Comparison of ENCODE assay signal across 12 cellular contexts in genomic region chr6:163860194-163861081, GRCh38.
A peak's percentile ranks its signal among the peaks of the same experiment; 100 is the strongest.
DNase-seq lines count a peak whose midpoint lies in the region; ATAC-seq and TF ChIP-seq lines count a peak whose summit lies in the region.
"Had no signal": no experiment of that assay in that cellular context is flagged by ENCODE, and none has a peak within 500 bp of the region (broad histone marks: within the 10 kb centered on the region; RNA-seq: fewer than 3 reads in every experiment).

No MANE protein-coding gene starts in this region.

- no peaks in the 10 kb centered on the region for H3K9me3 Mint-ChIP-seq in activated naive CD4-positive, alpha-beta T cell treated with anti-CD3 and anti-CD28 coated beads for 36 hours
- H3K9me3 Mint-ChIP-seq: activated naive CD4-positive, alpha-beta T cell treated with anti-CD3 and anti-CD28 coated beads, Interleukin-2, amount 50 U/mL, for 24 hours had no signal

- H3K4me3 Mint-ChIP-seq in activated naive CD4-positive, alpha-beta T cell treated with anti-CD3 and anti-CD28 coated beads for 36 hours: no peak overlapping the region
- H3K4me3 Mint-ChIP-seq: activated naive CD4-positive, alpha-beta T cell treated with anti-CD3 and anti-CD28 coated beads, Interleukin-2, amount 50 U/mL, for 24 hours had no signal

- no peaks in the 10 kb centered on the region for H3K4me1 ChIP-seq in fibroblast of lung (ENCODE audit: control insufficient read depth, extremely low read depth, insufficient read depth, low read length)

- peaks cover 26% of the 10 kb centered on the region for H3K27me3 Mint-ChIP-seq in activated naive CD4-positive, alpha-beta T cell treated with anti-CD3 and anti-CD28 coated beads for 36 hours (ENCODE audit: low read depth)

- intact Hi-C loops in activated naive CD4-positive, alpha-beta T cell treated with anti-CD3 and anti-CD28 coated beads for 36 hours (cut with micrococcal nuclease): no loop called here

- CTCF ChIA-PET in activated naive CD4-positive, alpha-beta T cell treated with anti-CD3 and anti-CD28 coated beads for 36 hours (lab: Charles Lee): no interaction called here

- H3K9ac ChIP-seq in fibroblast of lung (ENCODE audit: insufficient read depth, low read length): peak overlapping the region; percentile 1

- peak; percentile 54 for DNase-seq in ELR (ENCODE audit: low read depth)
- DNase-seq in RPMI7951 (ENCODE audit: low read depth): peak; percentile 22
- DNase-seq in fibroblast of lung (ENCODE audit: low read depth in 2 of 2): peak; percentile 77 to 78
- no peak for DNase-seq in omental fat pad (ENCODE audit: low spot score)
- no peak for DNase-seq in germinal center (ENCODE audit: low spot score)
- no peak for DNase-seq in activated naive CD4-positive, alpha-beta T cell treated with anti-CD3 and anti-CD28 coated beads for 36 hours
- no peak for DNase-seq in mesenteric fat pad (ENCODE audit: low spot score)
- DNase-seq: DND-41, naive B cell had no signal

- no peaks in the 10 kb centered on the region for H3K36me3 Mint-ChIP-seq in activated naive CD4-positive, alpha-beta T cell treated with anti-CD3 and anti-CD28 coated beads for 36 hours (ENCODE audit: low read depth)
- H3K36me3 Mint-ChIP-seq: activated naive CD4-positive, alpha-beta T cell treated with anti-CD3 and anti-CD28 coated beads, Interleukin-2, amount 50 U/mL, for 24 hours; naive B cell had no signal

- no peak overlapping the region for H3K27ac Mint-ChIP-seq in activated naive CD4-positive, alpha-beta T cell treated with anti-CD3 and anti-CD28 coated beads for 36 hours
- H3K27ac Mint-ChIP-seq: activated naive CD4-positive, alpha-beta T cell treated with anti-CD3 and anti-CD28 coated beads, Interleukin-2, amount 50 U/mL, for 24 hours; naive B cell had no signal

- H3K4me2 ChIP-seq in fibroblast of lung (ENCODE audit: extremely low read depth, insufficient read depth, low read length): peak overlapping the region; percentile 53

- ATAC-seq in omental fat pad (ENCODE audit: low FRiP score) (peak; percentile 67), HG02884 (IDR thresholded peaks at IDR 0.05; ENCODE audit: unreplicated experiment) (no peak)
- ATAC-seq: activated CD4-positive, CD25-positive, alpha-beta regulatory T cell treated with anti-CD3 and anti-CD28 coated beads, Interleukin-2, amount 50 U/mL, for 24 hours had no signal

- H3K27ac ChIP-seq in fibroblast of lung (ENCODE audit: insufficient read depth, low read length): peak overlapping the region; percentile 83

- H2AFZ ChIP-seq in fibroblast of lung (ENCODE audit: low read length): peak overlapping the region; percentile 39

- H3K4me1 Mint-ChIP-seq in activated naive CD4-positive, alpha-beta T cell treated with anti-CD3 and anti-CD28 coated beads for 36 hours (ENCODE audit: low read depth): no peaks in the 10 kb centered on the region
- H3K4me1 Mint-ChIP-seq: activated naive CD4-positive, alpha-beta T cell treated with anti-CD3 and anti-CD28 coated beads, Interleukin-2, amount 50 U/mL, for 24 hours had no signal

- no peaks in the 10 kb centered on the region for H3K27me3 ChIP-seq in fibroblast of lung (ENCODE audit: control insufficient read depth, insufficient read depth, low read length)

- TF ChIP-seq CTCF in fibroblast of lung (conservative IDR thresholded peaks at IDR 0.05 in 1 of 2, IDR thresholded peaks at IDR 0.05 in 1 of 2; ENCODE audit: low read depth in 1 of 2, low read length in 2 of 2): no peak
- TF ChIP-seq CTCF in omental fat pad (IDR thresholded peaks at IDR 0.05): no peak

- H3K4me3 ChIP-seq in fibroblast of lung (replicated peaks in 1 of 4; ENCODE audit: control extremely low read depth in 1 of 4, insufficient read depth in 1 of 4, low read depth in 3 of 4, low read length in 4 of 4): peak overlapping the region; percentile 24 to 44 (median 32)

- H3K36me3 ChIP-seq in fibroblast of lung (ENCODE audit: control insufficient read depth, insufficient read depth, low read length): no peaks in the 10 kb centered on the region

- no peaks in the 10 kb centered on the region for H3K79me2 ChIP-seq in fibroblast of lung (ENCODE audit: control insufficient read depth, insufficient read depth, low read length)

- no peaks in the 10 kb centered on the region for H4K20me1 ChIP-seq in fibroblast of lung (ENCODE audit: control insufficient read depth, extremely low read depth, insufficient read depth, low read length)

- no peaks in the 10 kb centered on the region for H3K9me3 ChIP-seq in fibroblast of lung (ENCODE audit: control insufficient read depth, insufficient read depth, low read depth, low read length)

Comparison
In these comparisons a context has a peak if more than half of its experiments do, and no peak if none do; other contexts are left out.
1. DNase-seq: peak in ELR (single experiment), RPMI7951 (single experiment) and fibroblast of lung (2 of 2); none in omental fat pad (single experiment), germinal center (single experiment), activated naive CD4-positive, alpha-beta T cell treated with anti-CD3 and anti-CD28 coated beads for 36 hours (single experiment) and mesenteric fat pad (single experiment).